9 cellular contexts compared by ENCODE assay signal in the genomic region with DNA sequence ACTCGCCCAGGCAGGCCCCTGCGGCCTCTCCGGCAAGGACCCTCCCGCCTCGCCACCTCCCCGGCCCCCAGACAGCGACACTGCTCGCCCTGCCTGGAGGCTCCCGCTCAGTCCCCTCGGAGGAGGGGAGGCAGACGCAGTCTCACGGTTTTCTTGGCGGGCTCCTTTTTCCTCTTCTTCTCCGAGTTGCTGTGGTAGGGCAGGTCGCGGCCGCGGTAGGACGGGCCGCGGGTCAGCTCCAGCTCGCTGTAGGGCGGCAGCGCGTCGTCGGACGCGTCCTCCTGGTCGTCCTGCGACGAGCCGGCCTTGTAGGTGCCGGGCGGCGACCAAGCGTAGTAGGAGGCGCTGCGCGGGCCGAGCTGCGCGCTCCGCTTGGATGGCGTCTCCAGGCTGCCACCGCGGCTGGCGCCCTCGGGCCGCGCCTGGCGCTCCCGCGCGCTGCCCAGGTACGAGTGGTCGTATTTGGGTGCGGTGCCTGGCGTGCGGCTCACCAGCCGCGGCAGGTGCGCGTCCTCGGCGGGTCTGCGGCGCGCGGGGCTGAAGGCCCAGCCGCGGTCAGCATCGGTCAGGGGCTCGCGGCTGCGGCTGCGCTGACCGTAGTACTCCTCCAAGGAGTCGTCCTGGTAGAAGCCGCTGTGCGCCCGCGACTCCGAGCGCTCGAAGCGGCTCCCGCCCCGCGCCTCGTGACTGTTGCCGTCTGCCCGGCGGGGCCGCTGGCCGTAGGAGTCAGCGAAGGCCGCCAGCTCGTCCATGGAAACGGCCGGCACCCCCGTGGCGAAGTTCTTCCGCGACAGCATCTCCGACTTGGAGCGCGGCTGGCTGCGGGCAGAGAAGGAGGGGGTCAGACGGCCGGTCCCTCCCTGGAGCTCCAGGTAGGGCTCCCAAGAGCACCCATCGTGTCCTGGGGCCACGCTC. TPM values are rescaled to one million over a fixed set of nuclear protein-coding genes. Genes with fewer than 3 reads are reported as not detected.
DNase-seq lines count a peak whose midpoint lies in the region; ATAC-seq and TF ChIP-seq lines count a peak whose summit lies in the region.
"Had no signal": no experiment of that assay in that cellular context is flagged by ENCODE, and none has a peak within 500 bp of the region (broad histone marks: within the 10 kb centered on the region; RNA-seq: fewer than 3 reads in every experiment).

No MANE protein-coding gene starts in this region.

- H3K36me3 Mint-ChIP-seq in activated naive CD4-positive, alpha-beta T cell treated with anti-CD3 and anti-CD28 coated beads for 36 hours (ENCODE audit: low read depth), result no peaks in the 10 kb centered on the region
- no peaks in the 10 kb centered on the region for H3K36me3 Mint-ChIP-seq in type B pancreatic cell

- peaks cover 8% of the 10 kb centered on the region for H3K4me1 ChIP-seq in ectodermal cell (ENCODE audit: control insufficient read depth, insufficient read depth, low read length)
- H3K4me1 ChIP-seq in mesodermal cell (ENCODE audit: control insufficient read depth, insufficient read depth, low read length, poor library complexity, severe bottlenecking), result peaks cover 12% of the 10 kb centered on the region

- no peak overlapping the region for H3K27ac Mint-ChIP-seq in activated naive CD4-positive, alpha-beta T cell treated with anti-CD3 and anti-CD28 coated beads for 36 hours
- H3K27ac Mint-ChIP-seq in type B pancreatic cell, result no peak overlapping the region

- peaks cover 35% of the 10 kb centered on the region for H3K27me3 Mint-ChIP-seq in activated naive CD4-positive, alpha-beta T cell treated with anti-CD3 and anti-CD28 coated beads for 36 hours (ENCODE audit: low read depth)
- H3K27me3 Mint-ChIP-seq in type B pancreatic cell, result peaks cover 74% of the 10 kb centered on the region

- H3K9me3 ChIP-seq in ectodermal cell (ENCODE audit: control insufficient read depth, low read length) (no peaks in the 10 kb centered on the region), mesodermal cell (ENCODE audit: control insufficient read depth, low read length) (no peaks in the 10 kb centered on the region)

- H3K36me3 ChIP-seq in ectodermal cell (ENCODE audit: control insufficient read depth, insufficient read depth, low read length), result peaks cover 46% of the 10 kb centered on the region
- no peaks in the 10 kb centered on the region for H3K36me3 ChIP-seq in mesodermal cell (ENCODE audit: control insufficient read depth, insufficient read depth, low read length)

- intact Hi-C loops in activated naive CD4-positive, alpha-beta T cell treated with anti-CD3 and anti-CD28 coated beads for 36 hours (cut with micrococcal nuclease), result no loop called here

- CTCF ChIA-PET in activated naive CD4-positive, alpha-beta T cell treated with anti-CD3 and anti-CD28 coated beads for 36 hours (lab: Charles Lee), result interaction anchor here (1.2 kb wide), 1 partner anchor 11 kb away, joined by 3 read pairs; no protein-coding TSS in a partner anchor

- 13 to 17% methylated on average over 113 of the region's 113 CpGs for WGBS in ectodermal cell, 2 experiments
- 11 to 15% methylated on average over 89 to 95 of the region's 113 CpGs for WGBS in mesodermal cell (ENCODE audit: insufficient coverage in 2 of 2), 2 experiments

- H3K4me3 ChIP-seq in ectodermal cell (ENCODE audit: insufficient read depth, low read depth, low read length) (peak overlapping the region; percentile 25), mesodermal cell (ENCODE audit: extremely low read depth, insufficient read depth, low read length, poor library complexity, severe bottlenecking) (peak overlapping the region; percentile 29)
- H3K4me3 ChIP-seq: BLaER1 had no signal

- peaks cover 42% of the 10 kb centered on the region for H3K27me3 ChIP-seq in ectodermal cell (ENCODE audit: control insufficient read depth, insufficient read depth, low read length, poor library complexity, severe bottlenecking)
- H3K27me3 ChIP-seq: BLaER1 had no signal

- no peak for DNase-seq in activated naive CD4-positive, alpha-beta T cell treated with anti-CD3 and anti-CD28 coated beads for 36 hours
- no peak for DNase-seq in activated naive CD4-positive, alpha-beta T cell (lab: John Stamatoyannopoulos, UW)
- peak; percentile 69 for DNase-seq in type B pancreatic cell (ENCODE audit: extremely low spot score, unreplicated experiment)
- DNase-seq in RPMI8226, result no peak

- H3K4me3 Mint-ChIP-seq in activated naive CD4-positive, alpha-beta T cell treated with anti-CD3 and anti-CD28 coated beads for 36 hours, result peak overlapping the region; percentile 50
- peak overlapping the region; percentile 74 for H3K4me3 Mint-ChIP-seq in type B pancreatic cell

- TF ChIP-seq CTCF in type B pancreatic cell (conservative IDR thresholded peaks at IDR 0.05), result no peak

- ATAC-seq in GM21576 (IDR thresholded peaks at IDR 0.05; ENCODE audit: unreplicated experiment) (no peak), GM21786 (IDR thresholded peaks at IDR 0.05; ENCODE audit: unreplicated experiment) (no peak)

- H3K27ac ChIP-seq in ectodermal cell (ENCODE audit: insufficient read depth, low read depth, low read length, poor library complexity, severe bottlenecking) (no peak overlapping the region), mesodermal cell (ENCODE audit: low read depth, low read length, severe bottlenecking) (no peak overlapping the region)
- H3K27ac ChIP-seq: BLaER1 had no signal

- H3K4me1 Mint-ChIP-seq in activated naive CD4-positive, alpha-beta T cell treated with anti-CD3 and anti-CD28 coated beads for 36 hours (ENCODE audit: low read depth), result peaks cover 2% of the 10 kb centered on the region
- no peaks in the 10 kb centered on the region for H3K4me1 Mint-ChIP-seq in type B pancreatic cell (ENCODE audit: unreplicated experiment)

- no peaks in the 10 kb centered on the region for H3K9me3 Mint-ChIP-seq in activated naive CD4-positive, alpha-beta T cell treated with anti-CD3 and anti-CD28 coated beads for 36 hours
- no peaks in the 10 kb centered on the region for H3K9me3 Mint-ChIP-seq in type B pancreatic cell

RNA-seq across cellular contexts. Expression of a gene that starts 44.8 kb away (rescaled TPM):
- 10 to 100 TPM; 19.6 to 19.9 TPM for total RNA-seq in activated naive CD4-positive, alpha-beta T cell treated with anti-CD3 and anti-CD28 coated beads for 36 hours
- 36.9 TPM for polyA plus RNA-seq in ectodermal cell (2013, experiment 1 of 4)
- polyA plus RNA-seq in ectodermal cell (2013, experiment 2 of 4), result 33.7 TPM
- polyA plus RNA-seq in ectodermal cell (2013, experiment 3 of 4), result 37.0 TPM
- polyA plus RNA-seq in ectodermal cell (2013, experiment 4 of 4), result 38.8 TPM
- polyA plus RNA-seq in mesodermal cell (2013, experiment 1 of 2), result 17.1 TPM
- 17.1 TPM for polyA plus RNA-seq in mesodermal cell (2013, experiment 2 of 2)
- total RNA-seq in type B pancreatic cell (ENCODE audit: low replicate concordance), result 12.4 and 18.4 TPM in 2 replicates

RNA-seq across cellular contexts. Expression of a gene that starts 54.5 kb away (rescaled TPM):
- 10 to 100 TPM in 1 of 2 experiments, 1 to 10 TPM in 1; 9.1 to 10.5 TPM for total RNA-seq in activated naive CD4-positive, alpha-beta T cell treated with anti-CD3 and anti-CD28 coated beads for 36 hours
- 61.5 TPM for polyA plus RNA-seq in ectodermal cell (2013, experiment 1 of 4)
- polyA plus RNA-seq in ectodermal cell (2013, experiment 2 of 4), result 67.1 TPM
- 47.0 TPM for polyA plus RNA-seq in ectodermal cell (2013, experiment 3 of 4)
- polyA plus RNA-seq in ectodermal cell (2013, experiment 4 of 4), result 66.8 TPM
- polyA plus RNA-seq in mesodermal cell (2013, experiment 1 of 2), result 3.4 TPM
- polyA plus RNA-seq in mesodermal cell (2013, experiment 2 of 2), result 3.3 TPM
- total RNA-seq in type B pancreatic cell (ENCODE audit: low replicate concordance), result 0.24 and 48.7 TPM in 2 replicates
